In genomic region chr11:46333129-46333947, GRCh38 we compare ENCODE assay signal across 8 cellular contexts. TPM values are rescaled to one million over a fixed set of nuclear protein-coding genes. Genes with fewer than 3 reads are reported as not detected.
A peak's percentile ranks its signal among the peaks of the same experiment; 100 is the strongest.
DNase-seq lines count a peak whose midpoint lies in the region; ATAC-seq, FAIRE-seq and TF ChIP-seq lines count a peak whose summit lies in the region.

No MANE protein-coding gene starts in this region.

- DNase-seq in AG08396 (ENCODE audit: low spot score) (peak; percentile 52), Karpas-422 (no peak), GM12878 (ENCODE audit: low read depth, low spot score) (no peak), memory B cell (ENCODE audit: low spot score in 2 of 2) (peak in 1 of 2 donors; percentile 19), SW 1271 (lab: John Stamatoyannopoulos, UW) (no peak), GM12892 (ENCODE audit: insufficient read length) (no peak), CD1c-positive myeloid dendritic cell (ENCODE audit: extremely low spot score) (no peak)

- H3K27ac Mint-ChIP-seq in memory B cell = no peak overlapping the region

- POLR2A ChIA-PET in GM12878 (lab: Charles Lee) = no interaction called here

- no peak for TF ChIP-seq POLR2A in GM12878 (IDR thresholded peaks at IDR 0.05; ENCODE audit: low read depth, low read length)
- TF ChIP-seq POLR2A in GM12892 (IDR thresholded peaks at IDR 0.05; ENCODE audit: low read depth, low read length) = no peak

- H3K9me3 ChIP-seq in Karpas-422 (ENCODE audit: low read length) (no peaks in the 10 kb centered on the region), GM12878 (replicated peaks; ENCODE audit: control insufficient read depth, insufficient read depth, low read length) (no peaks in the 10 kb centered on the region)

- in situ Hi-C loops in GM12878 (cut with MboI) = no loop called here

- no peak for TF ChIP-seq EP300 in GM12878 (IDR thresholded peaks at IDR 0.05; ENCODE audit: borderline replicate concordance in 1 of 2, control insufficient read depth in 1 of 2, low read depth in 2 of 2, low read length in 2 of 2)

- H3K79me2 ChIP-seq in Karpas-422 (ENCODE audit: low read length) (no peaks in the 10 kb centered on the region), GM12878 (ENCODE audit: control insufficient read depth, insufficient read depth, low read length) (no peaks in the 10 kb centered on the region)

- no peaks in the 10 kb centered on the region for H3K9me3 Mint-ChIP-seq in memory B cell

- SMC1A ChIA-PET in GM12878 (lab: Charles Lee; ENCODE audit: uncharacterized antibody, unreplicated experiment) = no interaction called here

- RAD21 ChIA-PET in GM12878 (lab: Charles Lee; ENCODE audit: unreplicated experiment) = interaction anchor here (0.7 kb wide), 1 partner anchor 24 kb away, joined by 4 read pairs; no protein-coding TSS in a partner anchor

- H2AFZ ChIP-seq in Karpas-422 (ENCODE audit: low read length) (peak overlapping the region; percentile 92; the same call in 1 of the 2 replicates), GM12878 (ENCODE audit: control insufficient read depth, low read depth, low read length) (no peak overlapping the region)

- no peak for TF ChIP-seq CTCF in GM12878 (IDR thresholded peaks at IDR 0.05 in 2 of 3, conservative IDR thresholded peaks at IDR 0.05 in 1 of 3; ENCODE audit: control insufficient read depth in 2 of 3, extremely low read depth in 1 of 3, insufficient read depth in 1 of 3, low read depth in 3 of 3, low read length in 3 of 3)

- intact Hi-C loops in GM12878 (cut with micrococcal nuclease; ENCODE audit: unreplicated experiment) = no loop called here

- no peaks in the 10 kb centered on the region for H3K9me2 ChIP-seq in Karpas-422 (replicated peaks; ENCODE audit: insufficient read depth, low read length)

- H3K4me2 ChIP-seq in Karpas-422 (ENCODE audit: low read depth, low read length, poor library complexity, severe bottlenecking) = peak overlapping the region; percentile 85
- H3K4me2 ChIP-seq in GM12878 (ENCODE audit: control insufficient read depth, insufficient read depth) = peak overlapping the region; percentile 63

- CTCF ChIA-PET in GM12878 (lab: Yijun Ruan, JAX) = interaction anchor here (1.6 to 1.7 kb wide), 2 partner anchors 11 to 24 kb away, joined by 4 to 5 read pairs; no protein-coding TSS in a partner anchor

- H3K27ac ChIP-seq in Karpas-422 (ENCODE audit: low read length) = no peak overlapping the region
- no peak overlapping the region for H3K27ac ChIP-seq in GM12878 (ENCODE audit: control insufficient read depth, insufficient read depth)

- H3K9ac ChIP-seq in Karpas-422 (ENCODE audit: low read length) = peak overlapping the region; percentile 53
- no peak overlapping the region for H3K9ac ChIP-seq in GM12878 (ENCODE audit: control insufficient read depth, insufficient read depth, low read length)

- ATAC-seq in GM12878 = peak; percentile 56
- peak; percentile 38 for ATAC-seq in memory B cell (ENCODE audit: low read depth)
- no peak for ATAC-seq in HG02981 (IDR thresholded peaks at IDR 0.05; ENCODE audit: unreplicated experiment)

- H3K27me3 ChIP-seq in Karpas-422 (ENCODE audit: low read length) = no peaks in the 10 kb centered on the region
- H3K27me3 ChIP-seq in GM12878 (replicated peaks in 1 of 2; ENCODE audit: control insufficient read depth in 2 of 2, insufficient read depth in 2 of 2, low read length in 1 of 2) = peaks cover 17 to 30% of the 10 kb centered on the region in 2 experiments

- TF ChIP-seq RAD21 in GM12878 (IDR thresholded peaks at IDR 0.05; ENCODE audit: insufficient read depth, low read depth, low read length) = no peak

- peaks cover 32% of the 10 kb centered on the region for H3K4me1 ChIP-seq in Karpas-422 (ENCODE audit: low read length)
- no peaks in the 10 kb centered on the region; the same call in 1 of the 2 replicates for H3K4me1 ChIP-seq in GM12878 (ENCODE audit: control insufficient read depth, insufficient read depth, low read length)

- 5% methylated on average over 51 of the region's 64 CpGs for WGBS in GM12878 (ENCODE audit: insufficient coverage, insufficient replicate concordance, low lambda C conversion rate, missing lambda C conversion rate)

- H3K4me3 Mint-ChIP-seq in memory B cell = peak overlapping the region; percentile 71

- H3K36me3 ChIP-seq in Karpas-422 (ENCODE audit: insufficient read depth, low read length) (no peaks in the 10 kb centered on the region), GM12878 (ENCODE audit: control insufficient read depth in 2 of 2, insufficient read depth in 2 of 2, low read length in 1 of 2) (no peaks in the 10 kb centered on the region)

- FAIRE-seq in GM12878 (lab: Jason Lieb, UNC) = no peak
- no peak for FAIRE-seq in GM12892 (lab: Jason Lieb, UNC)

- peaks cover 5% of the 10 kb centered on the region for H3K4me1 Mint-ChIP-seq in memory B cell

- H3K36me3 Mint-ChIP-seq in memory B cell = no peaks in the 10 kb centered on the region

- H4K20me1 ChIP-seq in Karpas-422 (ENCODE audit: insufficient read depth, low read depth, low read length) = no peaks in the 10 kb centered on the region
- H4K20me1 ChIP-seq in GM12878 (ENCODE audit: control insufficient read depth, insufficient read depth) = no peaks in the 10 kb centered on the region

- no TSS peak for BruUV-seq in GM12878 (replicated peaks; lab: Mats Ljungman, UMichigan)

- H3K4me3 ChIP-seq in Karpas-422 (ENCODE audit: low read length) (peak overlapping the region; percentile 67), GM12878 (peak overlapping the region; percentile 32; the same call in 1 of the 2 replicates)

- H3K27me3 Mint-ChIP-seq in memory B cell = peaks cover 35% of the 10 kb centered on the region

RNA-seq across cellular contexts. Expression of gene DGKZ, which starts 13.9 kb away (rescaled TPM):
- total RNA-seq in Karpas-422 (2014; rRNA removed; shearing (Covaris generic); ENCODE audit: low replicate concordance) = 59.4 and 106 TPM in 2 replicates
- 125 and 130 TPM in 2 replicates for total RNA-seq in GM12878 (2013; cell fraction: nucleolus; rRNA removed)
- total RNA-seq in GM12878 (2014; rRNA removed) (59.0 and 67.4 TPM in 2 replicates), GM12878 (2014; rRNA removed; fragmentation: Illumina TruSeq; extraction: Trizol) (17.5 and 22.3 TPM in 2 replicates), GM12878 (2021) (69.3 and 78.4 TPM in 2 replicates)
- 16.5 TPM for polyA plus RNA-seq in GM12878 (2011; ENCODE audit: low read depth)
- polyA plus RNA-seq in GM12878 (2011; rRNA removed) (16.5 and 35.2 TPM in 2 replicates), GM12878 (2014; fragmentation: Illumina TruSeq; extraction: Trizol) (8.3 and 29.0 TPM in 2 replicates), GM12878 (2014; fragmentation: Nextera tagmentation; extraction: Ambion mirVana) (1 to 10 TPM in 1 of 2 experiments, under 1 TPM in 1; 0.50 to 1.6 TPM), GM12878 (2014; rRNA removed) (68.4 and 78.5 TPM in 2 replicates), GM12878 (2016; fragmentation: Nextera tagmentation; extraction: Ambion mirVana) (10 to 100 TPM; 43.7 to 44.6 TPM)
- 68.4 and 86.8 TPM in 2 replicates for polyA plus RNA-seq in GM12878 (2011; cell fraction: cytosol; rRNA removed)
- 403 and 444 TPM in 2 replicates for polyA plus RNA-seq in GM12878 (2011; cell fraction: nucleus; rRNA removed)
- 43.3 and 52.1 TPM in 2 replicates for polyA plus RNA-seq in GM12878 (2012)
- 36.9 and 81.4 TPM in 2 replicates for polyA minus RNA-seq in GM12878 (2011; rRNA and poly(A)+ RNA removed)
- 26.5 and 41.5 TPM in 2 replicates for polyA minus RNA-seq in GM12878 (2011; cell fraction: cytosol; rRNA and poly(A)+ RNA removed)
- polyA minus RNA-seq in GM12878 (2011; cell fraction: nucleus; rRNA and poly(A)+ RNA removed) = 67.3 and 115 TPM in 2 replicates
- polyA plus RNA-seq in GM12892 (2012; ENCODE audit: missing spikeins) = 11.6 TPM

RNA-seq across cellular contexts. Expression of gene MDK, which starts 48.1 kb away (rescaled TPM):
- total RNA-seq in Karpas-422 (2014; rRNA removed; shearing (Covaris generic); ENCODE audit: low replicate concordance) = 6.9 and 21.9 TPM in 2 replicates
- 9.0 and 12.6 TPM in 2 replicates for total RNA-seq in GM12878 (2013; cell fraction: nucleolus; rRNA removed)
- 6.9 and 8.5 TPM in 2 replicates for total RNA-seq in GM12878 (2014; rRNA removed)
- 4.7 and 5.5 TPM in 2 replicates for total RNA-seq in GM12878 (2014; rRNA removed; fragmentation: Illumina TruSeq; extraction: Trizol)
- total RNA-seq in GM12878 (2021) = 11.2 and 12.8 TPM in 2 replicates
- polyA plus RNA-seq in GM12878 (2011; ENCODE audit: low read depth) = 7.4 TPM
- polyA plus RNA-seq in GM12878 (2011; rRNA removed) = 2.6 and 3.8 TPM in 2 replicates
- polyA plus RNA-seq in GM12878 (2011; cell fraction: cytosol; rRNA removed) = 9.0 and 10.2 TPM in 2 replicates
- polyA plus RNA-seq in GM12878 (2011; cell fraction: nucleus; rRNA removed) = 4.6 and 4.7 TPM in 2 replicates
- polyA plus RNA-seq in GM12878 (2012) = 6.1 and 9.0 TPM in 2 replicates
- 3.0 and 12.3 TPM in 2 replicates for polyA plus RNA-seq in GM12878 (2014; fragmentation: Illumina TruSeq; extraction: Trizol)
- polyA plus RNA-seq in GM12878 (2014; fragmentation: Nextera tagmentation; extraction: Ambion mirVana) = 1 to 10 TPM in 1 of 2 experiments, under 1 TPM in 1; 0.77 to 2.3 TPM
- polyA plus RNA-seq in GM12878 (2014; rRNA removed) = 12.6 and 17.8 TPM in 2 replicates
- 10 to 100 TPM; 11.8 to 13.7 TPM for polyA plus RNA-seq in GM12878 (2016; fragmentation: Nextera tagmentation; extraction: Ambion mirVana)
- polyA minus RNA-seq in GM12878 (2011; rRNA and poly(A)+ RNA removed) = 1.4 and 1.5 TPM in 2 replicates
- 2.5 TPM in 1 of 2 replicates, not detected in the other for polyA minus RNA-seq in GM12878 (2011; cell fraction: cytosol; rRNA and poly(A)+ RNA removed)
- 0.48 and 1.3 TPM in 2 replicates for polyA minus RNA-seq in GM12878 (2011; cell fraction: nucleus; rRNA and poly(A)+ RNA removed)
- polyA plus RNA-seq in GM12892 (2012; ENCODE audit: missing spikeins) = 6.6 TPM

RNA-seq across cellular contexts. Expression of gene CREB3L1, which starts 55.9 kb away (rescaled TPM):
- total RNA-seq in Karpas-422 (2014; rRNA removed; shearing (Covaris generic); ENCODE audit: low replicate concordance) = not detected in 2 replicates
- total RNA-seq in GM12878 (2013; cell fraction: nucleolus; rRNA removed) = 3.5 and 4.3 TPM in 2 replicates
- 0.11 and 1.2 TPM in 2 replicates for total RNA-seq in GM12878 (2014; rRNA removed)
- total RNA-seq in GM12878 (2014; rRNA removed; fragmentation: Illumina TruSeq; extraction: Trizol) = 0.04 TPM in 1 of 2 replicates, not detected in the other
- 1.0 and 1.4 TPM in 2 replicates for total RNA-seq in GM12878 (2021)
- 0.91 TPM for polyA plus RNA-seq in GM12878 (2011; ENCODE audit: low read depth)
- 0.18 and 0.26 TPM in 2 replicates for polyA plus RNA-seq in GM12878 (2011; rRNA removed)
- polyA plus RNA-seq in GM12878 (2011; cell fraction: cytosol; rRNA removed) = 0.20 and 0.30 TPM in 2 replicates
- polyA plus RNA-seq in GM12878 (2011; cell fraction: nucleus; rRNA removed) = 0.37 and 0.75 TPM in 2 replicates
- polyA plus RNA-seq in GM12878 (2012) = 2.7 and 3.3 TPM in 2 replicates
- polyA plus RNA-seq in GM12878 (2014; fragmentation: Illumina TruSeq; extraction: Trizol) = 0.25 and 0.28 TPM in 2 replicates
- polyA plus RNA-seq in GM12878 (2014; fragmentation: Nextera tagmentation; extraction: Ambion mirVana) = under 1 TPM; 0.03 to 0.13 TPM
- polyA plus RNA-seq in GM12878 (2014; rRNA removed) = 0.20 and 0.28 TPM in 2 replicates
- under 1 TPM; 0.24 to 0.27 TPM for polyA plus RNA-seq in GM12878 (2016; fragmentation: Nextera tagmentation; extraction: Ambion mirVana)
- polyA minus RNA-seq in GM12878 (2011; rRNA and poly(A)+ RNA removed) = 0.31 and 0.37 TPM in 2 replicates
- 0.94 and 2.4 TPM in 2 replicates for polyA minus RNA-seq in GM12878 (2011; cell fraction: cytosol; rRNA and poly(A)+ RNA removed)
- 0.36 and 0.67 TPM in 2 replicates for polyA minus RNA-seq in GM12878 (2011; cell fraction: nucleus; rRNA and poly(A)+ RNA removed)
- 1.6 TPM for polyA plus RNA-seq in GM12892 (2012; ENCODE audit: missing spikeins)

RNA-seq across cellular contexts. Expression of gene CHRM4, which starts 58.2 kb away (rescaled TPM):
- total RNA-seq in Karpas-422 (2014; rRNA removed; shearing (Covaris generic); ENCODE audit: low replicate concordance) = not detected in 2 replicates
- not detected in 2 replicates for total RNA-seq in GM12878 (2013; cell fraction: nucleolus; rRNA removed)
- total RNA-seq in GM12878 (2014; rRNA removed) (0.23 TPM in 1 of 2 replicates, not detected in the other), GM12878 (2014; rRNA removed; fragmentation: Illumina TruSeq; extraction: Trizol) (not detected in 2 replicates), GM12878 (2021) (0.13 TPM in 1 of 2 replicates, not detected in the other)
- 0.17 TPM for polyA plus RNA-seq in GM12878 (2011; ENCODE audit: low read depth)
- polyA plus RNA-seq in GM12878 (2011; rRNA removed) (not detected in 2 replicates), GM12878 (2014; fragmentation: Illumina TruSeq; extraction: Trizol) (0.12 TPM in 1 of 2 replicates, not detected in the other), GM12878 (2014; fragmentation: Nextera tagmentation; extraction: Ambion mirVana) (not detected), GM12878 (2014; rRNA removed) (not detected in 2 replicates), GM12878 (2016; fragmentation: Nextera tagmentation; extraction: Ambion mirVana) (not detected)
- 0.04 and 0.05 TPM in 2 replicates for polyA plus RNA-seq in GM12878 (2011; cell fraction: cytosol; rRNA removed)
- 0.13 TPM in 1 of 2 replicates, not detected in the other for polyA plus RNA-seq in GM12878 (2011; cell fraction: nucleus; rRNA removed)
- 0.11 and 0.16 TPM in 2 replicates for polyA plus RNA-seq in GM12878 (2012)
- polyA minus RNA-seq in GM12878 (2011; rRNA and poly(A)+ RNA removed) = not detected in 2 replicates
- polyA minus RNA-seq in GM12878 (2011; cell fraction: cytosol; rRNA and poly(A)+ RNA removed) = not detected in 2 replicates
- polyA minus RNA-seq in GM12878 (2011; cell fraction: nucleus; rRNA and poly(A)+ RNA removed) = not detected in 2 replicates
- not detected for polyA plus RNA-seq in GM12892 (2012; ENCODE audit: missing spikeins)
